ENCODE assay signal across 9 cellular contexts in genomic region chr17:76452102-76452645, GRCh38. TPM values are rescaled to one million over a fixed set of nuclear protein-coding genes. Genes with fewer than 3 reads are reported as not detected.
DNase-seq lines count a peak whose midpoint lies in the region; ATAC-seq, FAIRE-seq and TF ChIP-seq lines count a peak whose summit lies in the region.
"Had no signal": no experiment of that assay in that cellular context is flagged by ENCODE, and none has a peak within 500 bp of the region (broad histone marks: within the 10 kb centered on the region; RNA-seq: fewer than 3 reads in every experiment).

No MANE protein-coding gene starts in this region.

- H3K4me3 ChIP-seq in CD8-positive, alpha-beta memory T cell (ENCODE audit: low read length), result peak overlapping the region; percentile 63
- H3K4me3 ChIP-seq in GM23338 (peak overlapping the region; percentile 97), SK-N-MC (peak overlapping the region; percentile 96), esophagus (ENCODE audit: low read depth in 1 of 2, low read length in 2 of 2) (peak overlapping the region; percentile 86 to 91), neuron (ENCODE audit: low read length) (peak overlapping the region; percentile 86)

- POLR2A ChIA-PET in CD8-positive, alpha-beta memory T cell (lab: Charles Lee), result no interaction called here

- no peaks in the 10 kb centered on the region for H3K36me3 ChIP-seq in CD8-positive, alpha-beta memory T cell (ENCODE audit: insufficient read depth, low read length)
- H3K36me3 ChIP-seq in GM23338 (ENCODE audit: insufficient read depth), result no peaks in the 10 kb centered on the region
- no peaks in the 10 kb centered on the region for H3K36me3 ChIP-seq in SK-N-MC (ENCODE audit: insufficient read depth, low read length)
- H3K36me3 ChIP-seq in esophagus (ENCODE audit: control insufficient read depth in 2 of 2, insufficient read depth in 2 of 2, low read length in 1 of 2), result no peaks in the 10 kb centered on the region
- H3K36me3 ChIP-seq in neuron (ENCODE audit: insufficient read depth, low read length), result no peaks in the 10 kb centered on the region

- peaks cover 21% of the 10 kb centered on the region for H3K4me1 ChIP-seq in CD8-positive, alpha-beta memory T cell (ENCODE audit: insufficient read depth, low read length)
- peaks cover 45% of the 10 kb centered on the region for H3K4me1 ChIP-seq in GM23338 (ENCODE audit: insufficient read depth)
- peaks cover 0 to 4% of the 10 kb centered on the region in 2 donors for H3K4me1 ChIP-seq in esophagus (ENCODE audit: control insufficient read depth in 2 of 2, insufficient read depth in 2 of 2, low read length in 1 of 2)
- peaks cover 23% of the 10 kb centered on the region for H3K4me1 ChIP-seq in neuron (ENCODE audit: insufficient read depth, low read length)

- peaks cover 0 to 4% (median 3%) of the 10 kb centered on the region in 3 donors for H3K36me3 Mint-ChIP-seq in CD8-positive, alpha-beta memory T cell
- H3K36me3 Mint-ChIP-seq in GM23338 (ENCODE audit: low read depth), result no peaks in the 10 kb centered on the region

- CTCF ChIA-PET in CD8-positive, alpha-beta memory T cell (lab: Charles Lee), result interaction anchor here (1.3 to 1.6 kb wide), 3 partner anchors 16 to 106 kb away, joined by 3 read pairs; no protein-coding TSS in a partner anchor

- peak overlapping the region; percentile 90 for H3K4me2 ChIP-seq in GM23338

- peak in 2 of 5 donors; percentile 15 to 18 for DNase-seq in CD8-positive, alpha-beta memory T cell
- DNase-seq in GM23338 (ENCODE audit: low spot score) (no peak), SK-N-MC (ENCODE audit: low read depth, low spot score) (no peak), H4 (ENCODE audit: low spot score) (no peak), D721Med (ENCODE audit: insufficient read length, low spot score) (no peak)
- no peak for DNase-seq in stimulated activated CD4-positive, alpha-beta T cell treated with anti-CD3 and anti-CD28 coated beads, Interleukin-4, amount 100 ng/mL, for 24 hours

- peak; percentile 58 for ATAC-seq in GM23338

- H4K20me1 ChIP-seq in GM23338 (replicated peaks; ENCODE audit: insufficient read depth), result peaks cover 34% of the 10 kb centered on the region

- H3K9me2 ChIP-seq in GM23338 (ENCODE audit: insufficient read depth), result no peaks in the 10 kb centered on the region

- peaks cover 56% of the 10 kb centered on the region for H3K79me2 ChIP-seq in GM23338 (replicated peaks; ENCODE audit: insufficient read depth)

- no peaks in the 10 kb centered on the region for H3K9me3 ChIP-seq in CD8-positive, alpha-beta memory T cell (ENCODE audit: low read length)
- no peaks in the 10 kb centered on the region for H3K9me3 ChIP-seq in SK-N-MC (ENCODE audit: low read depth, low read length)
- H3K9me3 ChIP-seq in esophagus (ENCODE audit: control insufficient read depth in 2 of 2, insufficient read depth in 1 of 2, low read depth in 1 of 2, low read length in 1 of 2), result no peaks in the 10 kb centered on the region
- H3K9me3 ChIP-seq in neuron (ENCODE audit: low read length), result no peaks in the 10 kb centered on the region

- TF ChIP-seq CTCF in GM23338 (conservative IDR thresholded peaks at IDR 0.05; ENCODE audit: low read depth in 2 of 2), result no peak
- TF ChIP-seq CTCF in D721Med (IDR thresholded peaks at IDR 0.05; ENCODE audit: insufficient read depth, missing control alignments), result no peak

- H2AFZ ChIP-seq in GM23338 (no peak overlapping the region), neuron (ENCODE audit: low read depth, low read length) (no peak overlapping the region)

- peaks cover 12% of the 10 kb centered on the region for H3F3A ChIP-seq in GM23338 (replicated peaks; ENCODE audit: low read depth)

- FAIRE-seq in D721Med (lab: Jason Lieb, UNC), result no peak

- no peaks in the 10 kb centered on the region for H3K27me3 Mint-ChIP-seq in CD8-positive, alpha-beta memory T cell
- H3K27me3 Mint-ChIP-seq in GM23338 (ENCODE audit: insufficient read depth, low read depth, poor library complexity), result peaks cover 14% of the 10 kb centered on the region

- H3K4me1 Mint-ChIP-seq in CD8-positive, alpha-beta memory T cell, result peaks cover 36 to 51% (median 51%) of the 10 kb centered on the region in 3 donors
- H3K4me1 Mint-ChIP-seq in GM23338, result peaks cover 41% of the 10 kb centered on the region

- H3K27me3 ChIP-seq in CD8-positive, alpha-beta memory T cell (ENCODE audit: insufficient read depth, low read length, poor library complexity, severe bottlenecking), result no peaks in the 10 kb centered on the region
- H3K27me3 ChIP-seq in GM23338 (ENCODE audit: insufficient read depth) (no peaks in the 10 kb centered on the region), esophagus (ENCODE audit: control insufficient read depth in 1 of 2, insufficient read depth in 2 of 2, low read length in 2 of 2) (no peaks in the 10 kb centered on the region), neuron (ENCODE audit: insufficient read depth, low read length) (no peaks in the 10 kb centered on the region)

- peak overlapping the region; percentile 73 for H3K27ac ChIP-seq in CD8-positive, alpha-beta memory T cell (ENCODE audit: low read depth, low read length)
- H3K27ac ChIP-seq in GM23338 (ENCODE audit: low read depth) (no peak overlapping the region), SK-N-MC (no peak overlapping the region), esophagus (ENCODE audit: low read depth in 2 of 2, low read length in 1 of 2) (no peak overlapping the region)

- H3K27ac Mint-ChIP-seq in CD8-positive, alpha-beta memory T cell, result peak overlapping the region in 7 of 8 donors; percentile 46 to 88 (median 85)
- no peak overlapping the region for H3K27ac Mint-ChIP-seq in GM23338

- peak overlapping the region; percentile 93 for H3K9ac ChIP-seq in SK-N-MC (ENCODE audit: insufficient read length)

- peak overlapping the region; percentile 27 to 94 (median 88) for H3K4me3 Mint-ChIP-seq in CD8-positive, alpha-beta memory T cell
- H3K4me3 Mint-ChIP-seq in GM23338, result peak overlapping the region; percentile 96

- H3K9me3 Mint-ChIP-seq in CD8-positive, alpha-beta memory T cell, result no peaks in the 10 kb centered on the region
- peaks cover 3% of the 10 kb centered on the region; the same call in 1 of the 3 replicates for H3K9me3 Mint-ChIP-seq in GM23338

- WGBS in esophagus, 2 donors, result 2% methylated on average over 28 of the region's 28 CpGs

TF ChIP-seq in GM23338, 12 proteins besides CTCF, POLR2A, EP300 and RAD21 (continues in another document):
- no peak for TF ChIP-seq STAT1 (IDR thresholded peaks at IDR 0.05; ENCODE audit: unreplicated experiment)
- TF ChIP-seq NANOG (IDR thresholded peaks at IDR 0.05; ENCODE audit: borderline replicate concordance), result no peak
- TF ChIP-seq ZNF114 (CRISPR knock-in tag; IDR thresholded peaks at IDR 0.05), result no peak
- no peak for TF ChIP-seq EZH2phosphoT487 (IDR thresholded peaks at IDR 0.05; ENCODE audit: unreplicated experiment)
- TF ChIP-seq JUNB (IDR thresholded peaks at IDR 0.05; ENCODE audit: unreplicated experiment), result no peak
- no peak for TF ChIP-seq ZNF331 (CRISPR knock-in tag; IDR thresholded peaks at IDR 0.05; ENCODE audit: low read depth)
- no peak for TF ChIP-seq CREB1 (CRISPR knock-in tag; IDR thresholded peaks at IDR 0.05; ENCODE audit: low read depth)
- TF ChIP-seq ETS1 (IDR thresholded peaks at IDR 0.05), result no peak

RNA-seq across cellular contexts. Expression of gene UBE2O, which starts 0.8 kb away (rescaled TPM):
- 10 to 100 TPM; 33.6 to 35.0 TPM for total RNA-seq in CD8-positive, alpha-beta memory T cell
- polyA plus RNA-seq in CD8-positive, alpha-beta memory T cell, result 14.9 TPM
- 73.7 and 79.4 TPM in 2 replicates for total RNA-seq in GM23338 (2014; rRNA removed; shearing (Covaris generic))
- polyA plus RNA-seq in GM23338 (2016; fragmentation: Nextera tagmentation; extraction: Ambion mirVana) (30.4 and 30.9 TPM in 2 replicates), esophagus (1 to 10 TPM; 8.1 to 9.2 TPM)
- total RNA-seq in H4 (2014; rRNA removed; shearing (Covaris generic)), result 14.7 and 16.2 TPM in 2 replicates

RNA-seq across cellular contexts. Expression of gene AANAT, which starts 15.2 kb away (rescaled TPM):
- total RNA-seq in CD8-positive, alpha-beta memory T cell, result not detected
- polyA plus RNA-seq in CD8-positive, alpha-beta memory T cell, result not detected
- 0.28 and 1.3 TPM in 2 replicates for total RNA-seq in GM23338 (2014; rRNA removed; shearing (Covaris generic))
- polyA plus RNA-seq in GM23338 (2016; fragmentation: Nextera tagmentation; extraction: Ambion mirVana) (0.73 and 1.0 TPM in 2 replicates), esophagus (not detected)
- not detected in 2 replicates for total RNA-seq in H4 (2014; rRNA removed; shearing (Covaris generic))
- total RNA-seq: LHCN-M2 had no signal

RNA-seq across cellular contexts. Expression of gene RHBDF2, which starts 49.0 kb away (rescaled TPM):
- 10 to 100 TPM; 38.2 to 42.5 TPM for total RNA-seq in CD8-positive, alpha-beta memory T cell
- polyA plus RNA-seq in CD8-positive, alpha-beta memory T cell, result 38.4 TPM
- 19.5 and 29.5 TPM in 2 replicates for total RNA-seq in GM23338 (2014; rRNA removed; shearing (Covaris generic))
- polyA plus RNA-seq in GM23338 (2016; fragmentation: Nextera tagmentation; extraction: Ambion mirVana), result 9.4 and 10.5 TPM in 2 replicates
- 10 to 100 TPM; 19.4 to 27.3 TPM for polyA plus RNA-seq in esophagus
- 9.0 and 17.4 TPM in 2 replicates for total RNA-seq in H4 (2014; rRNA removed; shearing (Covaris generic))
